1 cellular context compared by ENCODE assay signal in the genomic region with DNA sequence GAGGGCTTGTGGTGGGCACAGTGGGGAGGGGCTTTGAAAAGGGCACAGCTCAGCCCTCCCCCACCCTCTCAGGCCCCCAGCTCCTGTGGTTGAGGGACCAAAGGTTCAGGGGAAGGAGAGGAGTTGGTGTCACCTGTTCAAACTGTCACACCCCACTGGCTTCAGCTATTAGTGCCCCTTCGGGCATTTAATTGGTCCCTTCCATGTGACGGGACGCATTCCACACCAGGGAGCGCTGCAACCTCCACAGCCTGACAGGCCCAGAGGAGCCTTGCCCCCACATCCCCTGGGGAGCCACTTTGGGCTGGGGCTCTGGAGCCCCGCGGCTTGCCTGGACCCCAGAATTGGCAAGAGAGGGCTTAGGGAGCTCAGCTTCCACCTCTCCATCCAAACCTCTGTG.
TF ChIP-seq lines count a peak whose summit lies in the region.

No MANE protein-coding gene starts in this region.

TF ChIP-seq in K562, 482 proteins besides CTCF, POLR2A, EP300 and RAD21 (continued from another document):
- TF ChIP-seq, protein P1, sequence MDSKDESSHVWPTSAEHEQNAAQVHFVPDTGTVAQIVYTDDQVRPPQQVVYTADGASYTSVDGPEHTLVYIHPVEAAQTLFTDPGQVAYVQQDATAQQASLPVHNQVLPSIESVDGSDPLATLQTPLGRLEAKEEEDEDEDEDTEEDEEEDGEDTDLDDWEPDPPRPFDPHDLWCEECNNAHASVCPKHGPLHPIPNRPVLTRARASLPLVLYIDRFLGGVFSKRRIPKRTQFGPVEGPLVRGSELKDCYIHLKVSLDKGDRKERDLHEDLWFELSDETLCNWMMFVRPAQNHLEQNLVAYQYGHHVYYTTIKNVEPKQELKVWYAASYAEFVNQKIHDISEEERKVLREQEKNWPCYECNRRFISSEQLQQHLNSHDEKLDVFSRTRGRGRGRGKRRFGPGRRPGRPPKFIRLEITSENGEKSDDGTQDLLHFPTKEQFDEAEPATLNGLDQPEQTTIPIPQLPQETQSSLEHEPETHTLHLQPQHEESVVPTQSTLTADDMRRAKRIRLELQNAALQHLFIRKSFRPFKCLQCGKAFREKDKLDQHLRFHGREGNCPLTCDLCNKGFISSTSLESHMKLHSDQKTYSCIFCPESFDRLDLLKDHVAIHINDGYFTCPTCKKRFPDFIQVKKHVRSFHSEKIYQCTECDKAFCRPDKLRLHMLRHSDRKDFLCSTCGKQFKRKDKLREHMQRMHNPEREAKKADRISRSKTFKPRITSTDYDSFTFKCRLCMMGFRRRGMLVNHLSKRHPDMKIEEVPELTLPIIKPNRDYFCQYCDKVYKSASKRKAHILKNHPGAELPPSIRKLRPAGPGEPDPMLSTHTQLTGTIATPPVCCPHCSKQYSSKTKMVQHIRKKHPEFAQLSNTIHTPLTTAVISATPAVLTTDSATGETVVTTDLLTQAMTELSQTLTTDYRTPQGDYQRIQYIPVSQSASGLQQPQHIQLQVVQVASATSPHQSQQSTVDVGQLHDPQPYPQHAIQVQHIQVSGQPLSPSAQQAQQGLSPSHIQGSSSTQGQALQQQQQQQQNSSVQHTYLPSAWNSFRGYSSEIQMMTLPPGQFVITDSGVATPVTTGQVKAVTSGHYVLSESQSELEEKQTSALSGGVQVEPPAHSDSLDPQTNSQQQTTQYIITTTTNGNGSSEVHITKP (IDR thresholded peaks at IDR 0.05; ENCODE audit: partially characterized antibody) = peak; percentile 40
